14 cellular contexts compared by ENCODE assay signal in genomic region chr12:108637222-108637621, GRCh38. TPM values are rescaled to one million over a fixed set of nuclear protein-coding genes. Genes with fewer than 3 reads are reported as not detected.
DNase-seq lines count a peak whose midpoint lies in the region; ATAC-seq and TF ChIP-seq lines count a peak whose summit lies in the region.
"Had no signal": no experiment of that assay in that cellular context is flagged by ENCODE, and none has a peak within 500 bp of the region (broad histone marks: within the 10 kb centered on the region; RNA-seq: fewer than 3 reads in every experiment).

No MANE protein-coding gene starts in this region.

- TF ChIP-seq POLR2A in heart left ventricle (IDR thresholded peaks at IDR 0.05) = no peak
- TF ChIP-seq POLR2A in tibial nerve (IDR thresholded peaks at IDR 0.05) = no peak

- H3K4me3 ChIP-seq in left ventricle myocardium inferior = no peak overlapping the region
- no peak overlapping the region for H3K4me3 ChIP-seq in heart left ventricle
- H3K4me3 ChIP-seq in OCI-LY3 (ENCODE audit: low read length) = peak overlapping the region; percentile 57
- H3K4me3 ChIP-seq in iPS-20b (ENCODE audit: low read length) = no peak overlapping the region
- H3K4me3 ChIP-seq in tibial nerve = no peak overlapping the region

- H4K20me1 ChIP-seq in OCI-LY3 (ENCODE audit: insufficient read depth, low read length) = no peaks in the 10 kb centered on the region

- H3K27me3 ChIP-seq in left ventricle myocardium inferior (ENCODE audit: low read depth) (no peaks in the 10 kb centered on the region), heart left ventricle (no peaks in the 10 kb centered on the region), OCI-LY3 (ENCODE audit: low read depth, low read length) (0 out of 2 replicates have a peak, but pooled peaks cover 3% of the 10 kb centered on the region), iPS-20b (ENCODE audit: insufficient read depth, low read length) (no peaks in the 10 kb centered on the region), tibial nerve (no peaks in the 10 kb centered on the region)

- H3K9me3 ChIP-seq in left ventricle myocardium inferior (replicated peaks) (no peaks in the 10 kb centered on the region), heart left ventricle (no peaks in the 10 kb centered on the region), OCI-LY3 (ENCODE audit: insufficient read depth, low read length) (no peaks in the 10 kb centered on the region), iPS-20b (ENCODE audit: insufficient read depth, low read depth, low read length) (no peaks in the 10 kb centered on the region), tibial nerve (no peaks in the 10 kb centered on the region)

- DNase-seq in left ventricle myocardium inferior = no peak
- no peak for DNase-seq in heart left ventricle
- no peak for DNase-seq in tibial nerve (ENCODE audit: low spot score in 2 of 2)
- no peak for DNase-seq in DMS53 treated with DMSO at 0.1 percent for 48 hours (lab: John Stamatoyannopoulos, UW; ENCODE audit: unreplicated experiment)
- no peak for DNase-seq in stimulated activated CD4-positive, alpha-beta T cell treated with anti-CD3 and anti-CD28 coated beads, Interleukin-15, amount 100 ng/mL, for 24 hours
- DNase-seq in anterior cingulate cortex (lab: John Stamatoyannopoulos, UW) = no peak
- DNase-seq: activated T-cell treated with anti-CD3 and anti-CD28 coated beads, Interleukin-2, amount 50 U/mL, for 72 hours had no signal

- intact Hi-C loops in left ventricle myocardium inferior (cut with micrococcal nuclease) (no loop called here), heart left ventricle (cut with DNase I) (no loop called here)

- H3K9ac ChIP-seq in OCI-LY3 (ENCODE audit: low read length) = peak overlapping the region; percentile 32; the same call in 1 of the 2 replicates
- H3K9ac ChIP-seq in iPS-20b (ENCODE audit: low read depth, low read length) = peak overlapping the region; percentile 60; the same call in 1 of the 2 replicates
- H3K9ac ChIP-seq: parathyroid adenoma had no signal

- no peak for ATAC-seq in heart left ventricle
- ATAC-seq: activated T-cell treated with anti-CD3 and anti-CD28 coated beads, Interleukin-2, amount 50 U/mL, for 72 hours; left lobe of liver; Right ventricle myocardium inferior had no signal

- no peak for TF ChIP-seq EP300 in tibial nerve (IDR thresholded peaks at IDR 0.05)

- H2AFZ ChIP-seq in OCI-LY3 (ENCODE audit: low read depth, low read length) = no peak overlapping the region
- H2AFZ ChIP-seq: parathyroid adenoma had no signal

- H3K4me1 ChIP-seq in left ventricle myocardium inferior (peaks cover 52% of the 10 kb centered on the region), heart left ventricle (peaks cover 0 to 68% (median 31%) of the 10 kb centered on the region in 12 donors), OCI-LY3 (ENCODE audit: low read length) (peaks cover 96% of the 10 kb centered on the region), iPS-20b (ENCODE audit: insufficient read depth, low read length) (peaks cover 38% of the 10 kb centered on the region), tibial nerve (peaks cover 0 to 63% (median 47%) of the 10 kb centered on the region in 4 donors)
- H3K4me1 ChIP-seq: parathyroid adenoma had no signal

- WGBS in heart left ventricle, 4 donors = 66 to 80% (median 72%) methylated on average over 2 of the region's 2 CpGs
- 33 to 75% methylated on average over 2 of the region's 2 CpGs for WGBS in tibial nerve, 2 donors

- peak overlapping the region; percentile 70 for H3K4me2 ChIP-seq in OCI-LY3 (ENCODE audit: low read length)

- H3K27ac ChIP-seq in left ventricle myocardium inferior (replicated peaks) (peak overlapping the region; percentile 66), heart left ventricle (peak overlapping the region in 1 of 12 donors; percentile 72), OCI-LY3 (ENCODE audit: low read length) (no peak overlapping the region), iPS-20b (ENCODE audit: low read length) (no peak overlapping the region), tibial nerve (peak overlapping the region; percentile 57 to 94 (median 74))
- H3K27ac ChIP-seq: parathyroid adenoma, VCaP had no signal

- H3K79me2 ChIP-seq in OCI-LY3 (ENCODE audit: low read length) = no peaks in the 10 kb centered on the region
- H3K79me2 ChIP-seq: parathyroid adenoma had no signal

- H3K36me3 ChIP-seq in left ventricle myocardium inferior = no peaks in the 10 kb centered on the region
- H3K36me3 ChIP-seq in heart left ventricle = no peaks in the 10 kb centered on the region
- H3K36me3 ChIP-seq in OCI-LY3 (replicated peaks; ENCODE audit: low read depth, low read length) = peaks cover 3% of the 10 kb centered on the region
- no peaks in the 10 kb centered on the region for H3K36me3 ChIP-seq in iPS-20b (ENCODE audit: insufficient read depth, low read depth, low read length)
- H3K36me3 ChIP-seq in tibial nerve = no peaks in the 10 kb centered on the region

- TF ChIP-seq CTCF in left ventricle myocardium inferior (IDR thresholded peaks at IDR 0.05; ENCODE audit: borderline replicate concordance) (no peak), heart left ventricle (IDR thresholded peaks at IDR 0.05) (no peak), OCI-LY3 (IDR thresholded peaks at IDR 0.05; ENCODE audit: low read depth, low read length) (no peak), tibial nerve (IDR thresholded peaks at IDR 0.05) (no peak)

RNA-seq across cellular contexts. Expression of gene SELPLG, which starts 3.5 kb away (rescaled TPM):
- total RNA-seq in left ventricle myocardium inferior (3.4 TPM), heart left ventricle (10 to 100 TPM in 2 of 9 donors, 1 to 10 TPM in 7; 1.1 to 26.7 (median 4.0) TPM), tibial nerve (10 to 100 TPM in 2 of 4 donors, 1 to 10 TPM in 2; 4.5 to 15.1 (median 9.2) TPM)
- 1 to 10 TPM; 1.0 to 4.5 TPM for polyA plus RNA-seq in heart left ventricle

RNA-seq across cellular contexts. Expression of gene TMEM119, which starts 39.3 kb away (rescaled TPM):
- 1.3 TPM for total RNA-seq in left ventricle myocardium inferior
- 10 to 100 TPM in 1 of 9 donors, 1 to 10 TPM in 7, under 1 TPM in 1; 0.19 to 11.0 (median 2.2) TPM for total RNA-seq in heart left ventricle
- 1 to 10 TPM in 1 of 2 donors, under 1 TPM in 1; 0.80 to 3.0 TPM for polyA plus RNA-seq in heart left ventricle
- 10 to 100 TPM in 3 of 4 donors, 1 to 10 TPM in 1; 9.0 to 48.8 (median 42.3) TPM for total RNA-seq in tibial nerve
- total RNA-seq: glomerular endothelial cell had no signal

Comparison
In these comparisons a context has a peak if more than half of its experiments do, and no peak if none do; other contexts are left out.
1. H3K27ac ChIP-seq: peak in left ventricle myocardium inferior (single experiment) and tibial nerve (4 of 4); none in OCI-LY3 (single experiment) and iPS-20b (single experiment).